ENCODE assay signal across 1 cellular context in genomic region chr10:3595736-3596135, GRCh38.
TF ChIP-seq lines count a peak whose summit lies in the region.

No MANE protein-coding gene starts in this region.

TF ChIP-seq in H1, 55 proteins besides CTCF, POLR2A, EP300 and RAD21:
- TF ChIP-seq MAFK (IDR thresholded peaks at IDR 0.05; ENCODE audit: low read depth, low read length) (no peak), ZNF274 (IDR thresholded peaks at IDR 0.05; ENCODE audit: borderline replicate concordance, extremely low read depth, low read length) (no peak), SIX5 (IDR thresholded peaks at IDR 0.05; ENCODE audit: low read depth, low read length) (no peak), RBBP5 (IDR thresholded peaks at IDR 0.05; ENCODE audit: borderline replicate concordance, low read depth, low read length) (no peak), NANOG (IDR thresholded peaks at IDR 0.05; ENCODE audit: insufficient read depth, low read depth, low read length, poor library complexity, severe bottlenecking) (no peak), RXRA (IDR thresholded peaks at IDR 0.05; ENCODE audit: insufficient read depth, low read depth, low read length) (no peak), GTF2F1 (IDR thresholded peaks at IDR 0.05; ENCODE audit: borderline replicate concordance, low read depth, low read length) (no peak), CREB1 (IDR thresholded peaks at IDR 0.05) (no peak), BACH1 (IDR thresholded peaks at IDR 0.05; ENCODE audit: low read length) (no peak), CBX5 (IDR thresholded peaks at IDR 0.05; ENCODE audit: low read depth, low read length) (no peak), TBP (IDR thresholded peaks at IDR 0.05; ENCODE audit: low read depth, low read length) (no peak), POLR2AphosphoS5 (IDR thresholded peaks at IDR 0.05; ENCODE audit: low read depth, low read length) (no peak), SIRT6 (IDR thresholded peaks at IDR 0.05; ENCODE audit: low read length) (no peak)
- TF ChIP-seq, protein P1, sequence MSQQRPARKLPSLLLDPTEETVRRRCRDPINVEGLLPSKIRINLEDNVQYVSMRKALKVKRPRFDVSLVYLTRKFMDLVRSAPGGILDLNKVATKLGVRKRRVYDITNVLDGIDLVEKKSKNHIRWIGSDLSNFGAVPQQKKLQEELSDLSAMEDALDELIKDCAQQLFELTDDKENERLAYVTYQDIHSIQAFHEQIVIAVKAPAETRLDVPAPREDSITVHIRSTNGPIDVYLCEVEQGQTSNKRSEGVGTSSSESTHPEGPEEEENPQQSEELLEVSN (IDR thresholded peaks at IDR 0.05), result no peak
- TF ChIP-seq, protein P2, sequence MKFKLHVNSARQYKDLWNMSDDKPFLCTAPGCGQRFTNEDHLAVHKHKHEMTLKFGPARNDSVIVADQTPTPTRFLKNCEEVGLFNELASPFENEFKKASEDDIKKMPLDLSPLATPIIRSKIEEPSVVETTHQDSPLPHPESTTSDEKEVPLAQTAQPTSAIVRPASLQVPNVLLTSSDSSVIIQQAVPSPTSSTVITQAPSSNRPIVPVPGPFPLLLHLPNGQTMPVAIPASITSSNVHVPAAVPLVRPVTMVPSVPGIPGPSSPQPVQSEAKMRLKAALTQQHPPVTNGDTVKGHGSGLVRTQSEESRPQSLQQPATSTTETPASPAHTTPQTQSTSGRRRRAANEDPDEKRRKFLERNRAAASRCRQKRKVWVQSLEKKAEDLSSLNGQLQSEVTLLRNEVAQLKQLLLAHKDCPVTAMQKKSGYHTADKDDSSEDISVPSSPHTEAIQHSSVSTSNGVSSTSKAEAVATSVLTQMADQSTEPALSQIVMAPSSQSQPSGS (IDR thresholded peaks at IDR 0.05; ENCODE audit: low read length), result no peak
- TF ChIP-seq, protein P3, sequence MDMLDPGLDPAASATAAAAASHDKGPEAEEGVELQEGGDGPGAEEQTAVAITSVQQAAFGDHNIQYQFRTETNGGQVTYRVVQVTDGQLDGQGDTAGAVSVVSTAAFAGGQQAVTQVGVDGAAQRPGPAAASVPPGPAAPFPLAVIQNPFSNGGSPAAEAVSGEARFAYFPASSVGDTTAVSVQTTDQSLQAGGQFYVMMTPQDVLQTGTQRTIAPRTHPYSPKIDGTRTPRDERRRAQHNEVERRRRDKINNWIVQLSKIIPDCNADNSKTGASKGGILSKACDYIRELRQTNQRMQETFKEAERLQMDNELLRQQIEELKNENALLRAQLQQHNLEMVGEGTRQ (IDR thresholded peaks at IDR 0.05; ENCODE audit: low read length), result no peak
